Comparison of ENCODE assay signal across 8 cellular contexts in genomic region chr1:11838349-11839272, GRCh38. TPM values are rescaled to one million over a fixed set of nuclear protein-coding genes. Genes with fewer than 3 reads are reported as not detected.
DNase-seq lines count a peak whose midpoint lies in the region; ATAC-seq, FAIRE-seq and TF ChIP-seq lines count a peak whose summit lies in the region.

No MANE protein-coding gene starts in this region.

- no peaks in the 10 kb centered on the region for H3K9me3 ChIP-seq in H1 (ENCODE audit: insufficient read depth in 2 of 2, low read depth in 1 of 2, low read length in 1 of 2)

- TF ChIP-seq RAD21 in H1 (IDR thresholded peaks at IDR 0.05 in 1 of 2, conservative IDR thresholded peaks at IDR 0.05 in 1 of 2; ENCODE audit: low read depth in 2 of 2, low read length in 2 of 2), result peak; percentile 98

- no peak overlapping the region for H2AFZ ChIP-seq in H1 (ENCODE audit: low read length)

- no peaks in the 10 kb centered on the region for H3K27me3 ChIP-seq in H1 (replicated peaks in 1 of 4; ENCODE audit: control insufficient read depth in 3 of 4, extremely low read depth in 1 of 4, insufficient read depth in 3 of 4, low read length in 3 of 4)

- H3K4me2 ChIP-seq in H1 (ENCODE audit: insufficient read depth in 1 of 2, low read depth in 2 of 2, low read length in 2 of 2), result no peak overlapping the region

- FAIRE-seq in H1 (lab: Jason Lieb, UNC), result peak; percentile 52

- H2BK15ac ChIP-seq in H1 (ENCODE audit: low read length), result no peak overlapping the region

- H3K4me1 Mint-ChIP-seq in mesothelial cell of epicardium, result peaks cover 17% of the 10 kb centered on the region

- H2BK5ac ChIP-seq in H1 (ENCODE audit: low read depth, low read length), result no peak overlapping the region

- H2AK5ac ChIP-seq in H1 (ENCODE audit: low read depth, low read length), result no peak overlapping the region

- no peak overlapping the region for H3K23ac ChIP-seq in H1 (ENCODE audit: insufficient read length)

- H3K79me2 ChIP-seq in H1 (ENCODE audit: control insufficient read depth in 1 of 2, insufficient read depth in 2 of 2, low read length in 2 of 2), result no peaks in the 10 kb centered on the region

- H2BK12ac ChIP-seq in H1 (ENCODE audit: low read depth, low read length), result no peak overlapping the region

- H3K36me3 Mint-ChIP-seq in mesothelial cell of epicardium, result peaks cover 29% of the 10 kb centered on the region

- peak overlapping the region; percentile 20; the same call in 1 of the 2 replicates for H4K8ac ChIP-seq in H1 (ENCODE audit: extremely low read depth, insufficient read depth, low read length)

- POLR2A ChIA-PET in H1 (lab: Charles Lee; ENCODE audit: partially characterized antibody), result interaction anchor here (1.2 to 8.1 kb wide), 2 partner anchors 15 to 70 kb away, joined by 5 to 72 read pairs; no protein-coding TSS in a partner anchor

- no peak overlapping the region for H3K4ac ChIP-seq in H1 (replicated peaks; ENCODE audit: insufficient read length, low read depth, low read length)

- WGBS in H1 (ENCODE audit: extremely low coverage in 1 of 2, insufficient coverage in 1 of 2, insufficient read length in 1 of 2, insufficient replicate concordance in 2 of 2, low coverage in 1 of 2, low lambda C conversion rate in 2 of 2, missing lambda C conversion rate in 1 of 2), 2 experiments, result 79% methylated on average over 40 of the region's 40 CpGs; no CpG with 5 or more reads in 1 of the 2 experiments

- H4K91ac ChIP-seq in H1 (replicated peaks; ENCODE audit: insufficient read length, low read length), result no peak overlapping the region

- no peak overlapping the region for H3K27ac ChIP-seq in H1 (ENCODE audit: low read depth, low read length)

- H3K79me1 ChIP-seq in H1 (ENCODE audit: low read depth, low read length), result no peaks in the 10 kb centered on the region

- TF ChIP-seq CTCF in HFF-Myc (IDR thresholded peaks at IDR 0.05; ENCODE audit: low read depth, low read length, missing control alignments), result peak; percentile 100
- TF ChIP-seq CTCF in H1 (IDR thresholded peaks at IDR 0.05; ENCODE audit: control extremely low read depth in 1 of 3, insufficient read depth in 1 of 3, low read depth in 1 of 3, low read length in 3 of 3), result peak; percentile 96 to 100 (median 99)
- TF ChIP-seq CTCF in mesothelial cell of epicardium (IDR thresholded peaks at IDR 0.05; ENCODE audit: unreplicated experiment), result peak; percentile 80

- H3K9me3 Mint-ChIP-seq in mesothelial cell of epicardium, result no peaks in the 10 kb centered on the region

- no peak overlapping the region for H4K5ac ChIP-seq in H1 (ENCODE audit: insufficient read length, low read depth, low read length)

- H3K18ac ChIP-seq in H1 (ENCODE audit: extremely low read depth, low read length), result no peak overlapping the region

- DNase-seq in CD1c-positive myeloid dendritic cell (ENCODE audit: extremely low spot score), result peak; percentile 75
- DNase-seq in HFF-Myc (ENCODE audit: extremely low read depth, low read depth), result no peak
- DNase-seq in NOMO-1 treated with DMSO at 0.1 percent for 48 hours (lab: John Stamatoyannopoulos, UW; ENCODE audit: unreplicated experiment), result peak; percentile 48
- DNase-seq in activated CD8-positive, alpha-beta memory T cell treated with anti-CD3 and anti-CD28 coated beads for 48 hours (ENCODE audit: low read depth in 2 of 3, low spot score in 2 of 3), result peak; percentile 29 to 57 (median 55)
- DNase-seq in H1 (ENCODE audit: low read depth in 1 of 2, low spot score in 2 of 2), result peak; percentile 33 to 91
- peak; percentile 66 to 82 for DNase-seq in mesothelial cell of epicardium (ENCODE audit: low spot score in 2 of 2, unreplicated experiment in 2 of 2)
- peak; percentile 52 to 65 for DNase-seq in stimulated activated CD8-positive, alpha-beta memory T cell treated with anti-CD3 and anti-CD28 coated beads, Interleukin-2, amount 100 ng/mL, for 48 hours (ENCODE audit: low read depth in 2 of 2)

- peaks cover 52 to 84% (median 78%) of the 10 kb centered on the region in 4 experiments for H3K36me3 ChIP-seq in H1 (ENCODE audit: control insufficient read depth in 2 of 4, insufficient read depth in 4 of 4, low read length in 3 of 4)

- no peak overlapping the region for H3K4me3 Mint-ChIP-seq in mesothelial cell of epicardium

- no peak overlapping the region for H3K4me3 ChIP-seq in HFF-Myc (replicated peaks; ENCODE audit: low read depth, low read length)
- H3K4me3 ChIP-seq in H1 (ENCODE audit: extremely low read depth in 1 of 4, insufficient read depth in 2 of 4, low read depth in 3 of 4, low read length in 4 of 4), result no peak overlapping the region

- no peaks in the 10 kb centered on the region for H3K23me2 ChIP-seq in H1 (ENCODE audit: low read depth, low read length)

- H2BK20ac ChIP-seq in H1 (ENCODE audit: low read length), result no peak overlapping the region

- no peak for ATAC-seq in GM21367 (IDR thresholded peaks at IDR 0.05; ENCODE audit: unreplicated experiment)

- TF ChIP-seq EP300 in H1 (IDR thresholded peaks at IDR 0.05; ENCODE audit: borderline replicate concordance in 1 of 2, low read depth in 2 of 2, low read length in 2 of 2), result no peak

- no peak overlapping the region for H3K9ac ChIP-seq in H1 (replicated peaks in 1 of 4; ENCODE audit: extremely low read depth in 1 of 4, low read depth in 3 of 4, low read length in 3 of 4)

- no peak overlapping the region for H3K27ac Mint-ChIP-seq in mesothelial cell of epicardium

- peaks cover 15 to 21% of the 10 kb centered on the region in 2 experiments for H4K20me1 ChIP-seq in H1 (replicated peaks in 1 of 2; ENCODE audit: control insufficient read depth in 1 of 2, insufficient read depth in 2 of 2, low read length in 2 of 2)

- CTCF ChIA-PET in H1 (lab: Charles Lee; ENCODE audit: partially characterized antibody), result interaction anchor here (0.7 to 8.8 kb wide), 33 partner anchors 8 to 302 kb away, joined by 3 to 67 read pairs (median 5); partner anchors contain the start of gene NPPA

- H2BK120ac ChIP-seq in H1 (replicated peaks; ENCODE audit: low read depth, low read length), result no peak overlapping the region

- no peak overlapping the region for H3K56ac ChIP-seq in H1 (replicated peaks; ENCODE audit: insufficient read length, low read depth, low read length)

- H3K14ac ChIP-seq in H1 (ENCODE audit: insufficient read length), result no peak overlapping the region

- no peaks in the 10 kb centered on the region for H3K4me1 ChIP-seq in H1 (replicated peaks in 1 of 4; ENCODE audit: control insufficient read depth in 3 of 4, insufficient read depth in 4 of 4, low read length in 3 of 4)

- no peaks in the 10 kb centered on the region for H3K27me3 Mint-ChIP-seq in mesothelial cell of epicardium (ENCODE audit: low read depth)

- no peak for TF ChIP-seq POLR2A in H1 (IDR thresholded peaks at IDR 0.05; ENCODE audit: control extremely low read depth in 1 of 2, low read depth in 2 of 2, low read length in 2 of 2)

TF ChIP-seq in H1, 55 proteins besides CTCF, POLR2A, EP300 and RAD21 (continues in another document):
- 0 out of 4 replicates have a peak, but pooled peaks of 1 of the 2 experiments have one; percentile 52 for TF ChIP-seq SIN3A (conservative IDR thresholded peaks at IDR 0.05 in 1 of 2, IDR thresholded peaks at IDR 0.05 in 1 of 2; ENCODE audit: low read depth in 1 of 2, low read length in 2 of 2)
- no peak for TF ChIP-seq EGR1 (IDR thresholded peaks at IDR 0.05; ENCODE audit: borderline replicate concordance, low read depth, low read length)

RNA-seq across cellular contexts. Expression of gene NPPA, which starts 9.0 kb away (rescaled TPM):
- total RNA-seq in H1 (2021; fragmentation: NEBNext Ultra II Directional; extraction: Animal tissue kit (Norgen Biotek cat#: 25700)), result not detected in 2 replicates
- not detected in 2 replicates for polyA plus RNA-seq in H1 (2011; rRNA removed)
- not detected for polyA plus RNA-seq in H1 (2011; cell fraction: cytosol; rRNA removed)
- not detected for polyA plus RNA-seq in H1 (2011; cell fraction: nucleus; rRNA removed)
- polyA plus RNA-seq in H1 (2012, experiment 1 of 2), result 0.28 to 0.62 TPM in 2 of 4 replicates, not detected in the others
- not detected for polyA plus RNA-seq in H1 (2012, experiment 2 of 2)
- polyA plus RNA-seq in H1 (2013, experiment 1 of 2), result not detected
- not detected for polyA plus RNA-seq in H1 (2013, experiment 2 of 2)
- polyA minus RNA-seq in H1 (2011; rRNA and poly(A)+ RNA removed), result not detected in 2 replicates
- not detected for polyA minus RNA-seq in H1 (2011; cell fraction: cytosol; rRNA and poly(A)+ RNA removed)
- polyA minus RNA-seq in H1 (2011; cell fraction: nucleus; rRNA and poly(A)+ RNA removed), result not detected
- total RNA-seq in mesothelial cell of epicardium, result not detected in 3 replicates

RNA-seq across cellular contexts. Expression of gene NPPB, which starts 20.1 kb away (rescaled TPM):
- 0.91 and 1.2 TPM in 2 replicates for total RNA-seq in H1 (2021; fragmentation: NEBNext Ultra II Directional; extraction: Animal tissue kit (Norgen Biotek cat#: 25700))
- polyA plus RNA-seq in H1 (2011; rRNA removed), result 0.36 and 0.77 TPM in 2 replicates
- 0.18 TPM for polyA plus RNA-seq in H1 (2011; cell fraction: cytosol; rRNA removed)
- polyA plus RNA-seq in H1 (2011; cell fraction: nucleus; rRNA removed), result 0.19 TPM
- polyA plus RNA-seq in H1 (2012, experiment 1 of 2), result 0.27 to 0.49 TPM in 2 of 4 replicates, not detected in the others
- 0.67 TPM for polyA plus RNA-seq in H1 (2012, experiment 2 of 2)
- polyA plus RNA-seq in H1 (2013, experiment 1 of 2), result 1.8 TPM
- 2.2 TPM for polyA plus RNA-seq in H1 (2013, experiment 2 of 2)
- polyA minus RNA-seq in H1 (2011; rRNA and poly(A)+ RNA removed), result not detected in 2 replicates
- not detected for polyA minus RNA-seq in H1 (2011; cell fraction: cytosol; rRNA and poly(A)+ RNA removed)
- polyA minus RNA-seq in H1 (2011; cell fraction: nucleus; rRNA and poly(A)+ RNA removed), result not detected
- 1.3 to 2.5 TPM (median 2.3 TPM) in 3 replicates for total RNA-seq in mesothelial cell of epicardium

RNA-seq across cellular contexts. Expression of gene CLCN6, which starts 32.6 kb away (rescaled TPM):
- 25.5 and 26.0 TPM in 2 replicates for total RNA-seq in H1 (2021; fragmentation: NEBNext Ultra II Directional; extraction: Animal tissue kit (Norgen Biotek cat#: 25700))
- 15.7 and 20.4 TPM in 2 replicates for polyA plus RNA-seq in H1 (2011; rRNA removed)
- polyA plus RNA-seq in H1 (2011; cell fraction: cytosol; rRNA removed), result 14.5 TPM
- 56.9 TPM for polyA plus RNA-seq in H1 (2011; cell fraction: nucleus; rRNA removed)
- polyA plus RNA-seq in H1 (2012, experiment 1 of 2), result 16.3 to 19.7 TPM (median 17.9 TPM) in 4 replicates
- 5.3 TPM for polyA plus RNA-seq in H1 (2012, experiment 2 of 2)
- 25.9 TPM for polyA plus RNA-seq in H1 (2013, experiment 1 of 2)
- 26.7 TPM for polyA plus RNA-seq in H1 (2013, experiment 2 of 2)
- 14.1 and 19.6 TPM in 2 replicates for polyA minus RNA-seq in H1 (2011; rRNA and poly(A)+ RNA removed)
- 11.1 TPM for polyA minus RNA-seq in H1 (2011; cell fraction: cytosol; rRNA and poly(A)+ RNA removed)
- polyA minus RNA-seq in H1 (2011; cell fraction: nucleus; rRNA and poly(A)+ RNA removed), result 21.3 TPM
- total RNA-seq in mesothelial cell of epicardium, result 28.1 to 30.3 TPM (median 29.1 TPM) in 3 replicates

RNA-seq across cellular contexts. Expression of gene MTHFR, which starts 32.8 kb away (rescaled TPM):
- total RNA-seq in H1 (2021; fragmentation: NEBNext Ultra II Directional; extraction: Animal tissue kit (Norgen Biotek cat#: 25700)), result 17.9 and 18.5 TPM in 2 replicates
- 8.7 and 11.6 TPM in 2 replicates for polyA plus RNA-seq in H1 (2011; rRNA removed)
- polyA plus RNA-seq in H1 (2011; cell fraction: cytosol; rRNA removed), result 11.6 TPM
- 25.9 TPM for polyA plus RNA-seq in H1 (2011; cell fraction: nucleus; rRNA removed)
- polyA plus RNA-seq in H1 (2012, experiment 1 of 2), result 8.8 to 11.6 TPM (median 10.6 TPM) in 4 replicates
- 9.7 TPM for polyA plus RNA-seq in H1 (2012, experiment 2 of 2)
- 7.9 TPM for polyA plus RNA-seq in H1 (2013, experiment 1 of 2)
- 6.8 TPM for polyA plus RNA-seq in H1 (2013, experiment 2 of 2)
- polyA minus RNA-seq in H1 (2011; rRNA and poly(A)+ RNA removed), result 27.2 and 30.4 TPM in 2 replicates
- polyA minus RNA-seq in H1 (2011; cell fraction: cytosol; rRNA and poly(A)+ RNA removed), result 13.9 TPM
- polyA minus RNA-seq in H1 (2011; cell fraction: nucleus; rRNA and poly(A)+ RNA removed), result 36.5 TPM
- total RNA-seq in mesothelial cell of epicardium, result 37.7 to 39.6 TPM (median 39.2 TPM) in 3 replicates
